ENCODE assay signal across 8 cellular contexts in the genomic region with DNA sequence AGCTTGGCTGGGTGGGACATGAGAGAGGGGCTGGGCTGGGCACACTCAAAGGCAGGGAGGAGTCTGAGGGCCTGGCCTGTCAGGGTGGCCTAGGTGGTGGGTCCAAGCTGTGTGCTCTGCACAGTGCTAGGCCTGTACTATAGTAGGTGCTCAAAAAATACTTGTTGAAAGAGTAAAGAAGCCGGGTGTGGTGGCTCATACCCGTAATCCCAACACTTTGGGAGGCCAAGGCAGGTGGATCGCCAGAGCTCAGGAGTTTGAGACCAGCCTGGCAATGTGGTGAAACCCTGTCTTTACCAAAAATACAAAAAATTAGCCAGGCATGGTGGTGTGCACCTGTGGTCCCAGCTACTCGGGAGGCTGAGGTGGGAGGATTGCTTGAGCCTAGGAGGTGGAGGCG. TPM values are rescaled to one million over a fixed set of nuclear protein-coding genes. Genes with fewer than 3 reads are reported as not detected.
DNase-seq lines count a peak whose midpoint lies in the region; ATAC-seq, FAIRE-seq and TF ChIP-seq lines count a peak whose summit lies in the region.
"Not testable (repeated sequence)": the region's sequence is repeated elsewhere in the genome, so short reads cannot be mapped to it uniquely, and the experiment has no call there.

No MANE protein-coding gene starts in this region.

- TF ChIP-seq POLR2A in Peyer's patch (IDR thresholded peaks at IDR 0.05); K562 (conservative IDR thresholded peaks at IDR 0.05); esophagus muscularis mucosa (IDR thresholded peaks at IDR 0.05; ENCODE audit: low read depth); right lobe of liver (IDR thresholded peaks at IDR 0.05): not testable (repeated sequence)

- not testable (repeated sequence) for H3K27ac Mint-ChIP-seq in CD8-positive, alpha-beta memory T cell; natural killer cell
- H3K27ac Mint-ChIP-seq in type B pancreatic cell: peak overlapping the region; percentile 93

- H3K4me1 ChIP-seq in CD8-positive, alpha-beta memory T cell (ENCODE audit: insufficient read depth, low read length): not testable (repeated sequence)
- peaks cover 0 to 94% (median 12%) of the 10 kb centered on the region in 4 donors for H3K4me1 ChIP-seq in Peyer's patch
- peaks cover 8 to 35% of the 10 kb centered on the region in 2 experiments; a peak in 4 of 5 replicates for H3K4me1 ChIP-seq in K562 (replicated peaks in 1 of 2; ENCODE audit: control insufficient read depth in 2 of 2, insufficient read depth in 2 of 2, low read length in 2 of 2)
- H3K4me1 ChIP-seq in esophagus muscularis mucosa: peaks cover 15 to 83% (median 72%) of the 10 kb centered on the region in 4 donors
- H3K4me1 ChIP-seq in right lobe of liver: peaks cover 2 to 88% (median 50%) of the 10 kb centered on the region in 4 donors
- H3K4me1 ChIP-seq in small intestine (ENCODE audit: control insufficient read depth in 2 of 2, insufficient read depth in 1 of 2, low read depth in 1 of 2, low read length in 1 of 2): peaks cover 11 to 26% of the 10 kb centered on the region in 2 donors

- not testable (repeated sequence) for BruUV-seq in K562 (replicated peaks; lab: Mats Ljungman, UMichigan)

- intact Hi-C loops in K562 (cut with micrococcal nuclease); esophagus muscularis mucosa (cut with DNase I); right lobe of liver (cut with DNase I); natural killer cell (cut with micrococcal nuclease): not testable (repeated sequence)

- 0 out of 2 replicates have a peak overlapping the region, but pooled peaks have one; percentile 78 for H2AFZ ChIP-seq in K562 (ENCODE audit: low read depth, low read length)

- H3K27me3 ChIP-seq in CD8-positive, alpha-beta memory T cell (ENCODE audit: insufficient read depth, low read length, poor library complexity, severe bottlenecking); Peyer's patch; esophagus muscularis mucosa; right lobe of liver; small intestine (ENCODE audit: control insufficient read depth in 2 of 2, insufficient read depth in 2 of 2, low read length in 2 of 2): not testable (repeated sequence)
- H3K27me3 ChIP-seq in K562 (ENCODE audit: control insufficient read depth in 2 of 2, insufficient read depth in 2 of 2, low read length in 2 of 2): peaks cover 12 to 55% of the 10 kb centered on the region in 2 experiments; a peak in 4 of 5 replicates

- not testable (repeated sequence) for H3K27ac ChIP-seq in CD8-positive, alpha-beta memory T cell (ENCODE audit: low read depth, low read length); K562 (ENCODE audit: extremely low read depth, low read depth, low read length)
- H3K27ac ChIP-seq in Peyer's patch (peak overlapping the region in 3 of 4 donors; percentile 64 to 94 (median 86)), esophagus muscularis mucosa (replicated peaks in 1 of 4) (peak overlapping the region; percentile 75 to 86 (median 80)), right lobe of liver (peak overlapping the region; percentile 74 to 82 (median 81)), small intestine (ENCODE audit: low read depth in 1 of 2, low read length in 1 of 2) (peak overlapping the region; percentile 76 to 85)

- H3K4me1 Mint-ChIP-seq in CD8-positive, alpha-beta memory T cell: not testable (repeated sequence)
- H3K4me1 Mint-ChIP-seq in natural killer cell: peaks cover 4 to 14% of the 10 kb centered on the region in 2 donors
- peaks cover 61% of the 10 kb centered on the region for H3K4me1 Mint-ChIP-seq in type B pancreatic cell (ENCODE audit: unreplicated experiment)

- not testable (repeated sequence) for H4K20me1 ChIP-seq in K562 (replicated peaks; ENCODE audit: control insufficient read depth, insufficient read depth, low read length)

- not testable (repeated sequence) for H3K9me3 Mint-ChIP-seq in CD8-positive, alpha-beta memory T cell; natural killer cell; type B pancreatic cell

- not testable (repeated sequence) for TF ChIP-seq RAD21 in K562 (CRISPR knock-in tag; conservative IDR thresholded peaks at IDR 0.05 in 1 of 2, IDR thresholded peaks at IDR 0.05 in 1 of 2)

- FAIRE-seq in K562 (lab: Jason Lieb, UNC); small intestine (lab: Jason Lieb, UNC): not testable (repeated sequence)

- WGBS in K562 (ENCODE audit: insufficient coverage, low coverage, missing lambda C conversion rate): 80% methylated on average over 5 of the region's 5 CpGs
- 91% methylated on average over 5 of the region's 5 CpGs for WGBS in esophagus muscularis mucosa
- WGBS in right lobe of liver (ENCODE audit: insufficient coverage, low coverage, low lambda C conversion rate, missing lambda C conversion rate): 80% methylated on average over 5 of the region's 5 CpGs
- WGBS in small intestine, 3 donors: 34 to 80% (median 62%) methylated on average over 5 of the region's 5 CpGs

- H3K9me3 ChIP-seq in CD8-positive, alpha-beta memory T cell (ENCODE audit: low read length); Peyer's patch; K562 (replicated peaks; ENCODE audit: control insufficient read depth, insufficient read depth, low read depth, low read length); esophagus muscularis mucosa; right lobe of liver; small intestine (ENCODE audit: control insufficient read depth, low read depth): not testable (repeated sequence)

- not testable (repeated sequence) for H3K9me1 ChIP-seq in K562 (ENCODE audit: control insufficient read depth, insufficient read depth, low read length)

- H3K4me2 ChIP-seq in K562 (ENCODE audit: insufficient read depth, low read length): not testable (repeated sequence)

- H3K27me3 Mint-ChIP-seq in CD8-positive, alpha-beta memory T cell: peaks cover 10 to 30% of the 10 kb centered on the region in 2 donors
- peaks cover 7 to 15% of the 10 kb centered on the region in 2 donors for H3K27me3 Mint-ChIP-seq in natural killer cell (ENCODE audit: low read depth in 2 of 2)
- H3K27me3 Mint-ChIP-seq in type B pancreatic cell: not testable (repeated sequence)

- H3K36me3 ChIP-seq in CD8-positive, alpha-beta memory T cell (ENCODE audit: insufficient read depth, low read length); K562 (ENCODE audit: control insufficient read depth, insufficient read depth, low read length); right lobe of liver: not testable (repeated sequence)
- H3K36me3 ChIP-seq in Peyer's patch: peaks cover 0 to 10% (median 0%) of the 10 kb centered on the region in 3 donors
- peaks cover 0 to 25% (median 7%) of the 10 kb centered on the region in 4 donors for H3K36me3 ChIP-seq in esophagus muscularis mucosa
- H3K36me3 ChIP-seq in small intestine (ENCODE audit: control insufficient read depth in 2 of 2, insufficient read depth in 2 of 2, low read length in 2 of 2): peaks cover 0 to 11% of the 10 kb centered on the region in 2 donors

- H3K79me2 ChIP-seq in K562 (ENCODE audit: control insufficient read depth, insufficient read depth, low read length): not testable (repeated sequence)

- H3K4me3 Mint-ChIP-seq in CD8-positive, alpha-beta memory T cell: peak overlapping the region in 4 of 7 donors; percentile 15 to 53 (median 51)
- H3K4me3 Mint-ChIP-seq in natural killer cell (peak overlapping the region; percentile 50), type B pancreatic cell (peak overlapping the region; percentile 76)

- not testable (repeated sequence) for H3K4me3 ChIP-seq in CD8-positive, alpha-beta memory T cell (ENCODE audit: low read length); K562; esophagus muscularis mucosa; small intestine (ENCODE audit: low read depth in 1 of 2, low read length in 2 of 2)
- H3K4me3 ChIP-seq in Peyer's patch: peak overlapping the region in 1 of 4 donors; percentile 41
- peak overlapping the region in 1 of 3 donors; percentile 41 for H3K4me3 ChIP-seq in right lobe of liver

- not testable (repeated sequence) for H3K36me3 Mint-ChIP-seq in CD8-positive, alpha-beta memory T cell; natural killer cell
- H3K36me3 Mint-ChIP-seq in type B pancreatic cell: peaks cover 27% of the 10 kb centered on the region

- DNase-seq in CD8-positive, alpha-beta memory T cell; Peyer's patch; K562 (ENCODE audit: extremely low read depth in 1 of 4, low spot score in 3 of 4); esophagus muscularis mucosa (ENCODE audit: extremely low spot score); right lobe of liver; natural killer cell; small intestine; type B pancreatic cell (ENCODE audit: extremely low spot score, unreplicated experiment): not testable (repeated sequence)

- not testable (repeated sequence) for ATAC-seq in K562, right lobe of liver, natural killer cell

- in situ Hi-C loops in K562 (cut with MboI): not testable (repeated sequence)

- TF ChIP-seq EP300 in K562 (IDR thresholded peaks at IDR 0.05; ENCODE audit: low read length); esophagus muscularis mucosa (IDR thresholded peaks at IDR 0.05): not testable (repeated sequence)

- TF ChIP-seq CTCF in Peyer's patch (IDR thresholded peaks at IDR 0.05); K562 (IDR thresholded peaks at IDR 0.05 in 2 of 3, conservative IDR thresholded peaks at IDR 0.05 in 1 of 3; ENCODE audit: insufficient read depth in 2 of 3, low read depth in 1 of 3, low read length in 3 of 3); esophagus muscularis mucosa (IDR thresholded peaks at IDR 0.05); right lobe of liver (IDR thresholded peaks at IDR 0.05); natural killer cell (IDR thresholded peaks at IDR 0.05); type B pancreatic cell (conservative IDR thresholded peaks at IDR 0.05): not testable (repeated sequence)

- CTCF ChIA-PET in CD8-positive, alpha-beta memory T cell (lab: Charles Lee); K562 (lab: Yijun Ruan, JAX; ENCODE audit: low intra/inter-chr PET ratio): not testable (repeated sequence)

- peak overlapping the region in 1 of 2 experiments; percentile 65; a peak in 1 of 4 replicates for H3K9ac ChIP-seq in K562 (ENCODE audit: insufficient read depth in 1 of 2, low read depth in 2 of 2, low read length in 2 of 2)

- POLR2A ChIA-PET in CD8-positive, alpha-beta memory T cell (lab: Charles Lee): not testable (repeated sequence)
- POLR2A ChIA-PET in K562 (lab: Yijun Ruan, JAX): interaction anchor here (0.7 to 1.2 kb wide), 4 partner anchors 14 to 70 kb away, joined by 3 to 4 read pairs (median 4); no protein-coding TSS in a partner anchor

RNA-seq across cellular contexts. Expression of a gene that starts 18.7 kb away (rescaled TPM):
- total RNA-seq in CD8-positive, alpha-beta memory T cell: under 1 TPM; 0.39 to 0.47 TPM
- not detected for polyA plus RNA-seq in CD8-positive, alpha-beta memory T cell
- total RNA-seq in Peyer's patch: 100 to 1,000 TPM; 149 to 613 (median 528) TPM
- total RNA-seq in K562 (2011; cell fraction: chromatin; rRNA removed; ENCODE audit: low replicate concordance): 17.5 and 46.4 TPM in 2 replicates
- total RNA-seq in K562 (2011; cell fraction: nucleolus; rRNA removed): 18.8 and 22.8 TPM in 2 replicates
- 14.9 and 27.1 TPM in 2 replicates for total RNA-seq in K562 (2011; cell fraction: nucleoplasm; rRNA removed)
- 1.1 and 1.5 TPM in 2 replicates for total RNA-seq in K562 (2014; rRNA removed)
- total RNA-seq in K562 (2014; rRNA removed; fragmentation: Illumina TruSeq; extraction: Trizol): 0.41 and 1.1 TPM in 2 replicates
- total RNA-seq in K562 (2015; rRNA removed; fragmentation: Illumina TruSeq; extraction: Trizol): 0.08 and 0.51 TPM in 2 replicates
- total RNA-seq in K562 (2021): 3.3 and 4.2 TPM in 2 replicates
- 4.3 and 12.0 TPM in 2 replicates for polyA plus RNA-seq in K562 (2011; rRNA removed)
- 5.1 and 6.0 TPM in 2 replicates for polyA plus RNA-seq in K562 (2011; cell fraction: cytosol; rRNA removed)
- 13.9 and 24.1 TPM in 2 replicates for polyA plus RNA-seq in K562 (2011; cell fraction: nucleus; rRNA removed)
- 0.86 and 1.5 TPM in 2 replicates for polyA plus RNA-seq in K562 (2012)
- polyA plus RNA-seq in K562 (2014; fragmentation: Illumina TruSeq; extraction: Trizol): 1.1 and 1.4 TPM in 2 replicates
- polyA plus RNA-seq in K562 (2014; fragmentation: Nextera tagmentation; extraction: Ambion mirVana): under 1 TPM; 0.13 to 0.20 TPM
- polyA plus RNA-seq in K562 (2014; rRNA removed): 0.90 and 1.2 TPM in 2 replicates
- polyA minus RNA-seq in K562 (2011; rRNA and poly(A)+ RNA removed): 8.6 and 12.7 TPM in 2 replicates
- 5.7 and 22.0 TPM in 2 replicates for polyA minus RNA-seq in K562 (2011; cell fraction: cytosol; rRNA and poly(A)+ RNA removed)
- 5.0 and 8.4 TPM in 2 replicates for polyA minus RNA-seq in K562 (2011; cell fraction: nucleus; rRNA and poly(A)+ RNA removed)
- total RNA-seq in esophagus muscularis mucosa: 10 to 100 TPM; 33.8 to 84.2 (median 53.7) TPM
- total RNA-seq in right lobe of liver: 100 to 1,000 TPM in 4 of 6 experiments, 10 to 100 TPM in 2; 97.1 to 252 (median 160) TPM
- 1 to 10 TPM in 1 of 3 donors, under 1 TPM in 1, not detected in 1; 0.12 to 1.9 TPM for total RNA-seq in natural killer cell
- polyA plus RNA-seq in small intestine: 10 to 100 TPM; 77.0 to 87.4 (median 78.9) TPM
- total RNA-seq in type B pancreatic cell (ENCODE audit: low replicate concordance): 260 and 507 TPM in 2 replicates
